ENCODE assay signal across 8 cellular contexts in the genomic region with DNA sequence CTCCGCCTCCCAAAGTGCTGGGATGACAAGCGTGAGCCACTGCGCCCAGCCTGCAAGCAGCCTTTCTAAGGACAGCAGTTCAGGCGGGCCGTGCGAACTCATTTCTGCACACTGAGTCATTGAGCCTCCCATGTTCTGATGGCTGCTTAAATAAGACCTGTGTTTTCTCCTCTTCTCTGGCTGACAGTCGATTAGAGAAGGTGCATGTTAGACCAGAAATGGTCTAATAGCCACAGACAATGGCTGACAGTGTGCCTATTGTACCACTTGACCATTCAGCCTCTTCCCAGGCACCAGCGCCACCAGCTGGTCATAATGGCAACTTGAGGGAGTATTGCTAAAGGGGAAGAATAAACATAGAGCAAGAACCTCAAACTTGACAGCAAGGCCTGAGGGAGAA. TPM values are rescaled to one million over a fixed set of nuclear protein-coding genes. Genes with fewer than 3 reads are reported as not detected.
DNase-seq lines count a peak whose midpoint lies in the region; ATAC-seq, FAIRE-seq and TF ChIP-seq lines count a peak whose summit lies in the region.

No MANE protein-coding gene starts in this region.

- no peak overlapping the region for H3K4me3 ChIP-seq in left ventricle myocardium inferior

- H3K36me3 Mint-ChIP-seq in activated CD8-positive, alpha-beta T cell treated with anti-CD3 and anti-CD28 coated beads for 36 hours (ENCODE audit: low read depth) = no peaks in the 10 kb centered on the region

- peak; percentile 48 for ATAC-seq in activated CD8-positive, alpha-beta T cell treated with anti-CD3 and anti-CD28 coated beads for 36 hours
- ATAC-seq in HG03571 (IDR thresholded peaks at IDR 0.05; ENCODE audit: unreplicated experiment) = no peak

- CTCF ChIA-PET in activated CD8-positive, alpha-beta T cell treated with anti-CD3 and anti-CD28 coated beads for 36 hours (lab: Charles Lee) = interaction anchor here (0.7 to 9.2 kb wide), 9 partner anchors 9 to 159 kb away, joined by 3 to 176 read pairs (median 5); a partner anchor contains a TSS

- TF ChIP-seq CTCF in activated CD8-positive, alpha-beta T cell treated with anti-CD3 and anti-CD28 coated beads for 36 hours (IDR thresholded peaks at IDR 0.05) = peak; percentile 49
- peak; percentile 71 for TF ChIP-seq CTCF in left ventricle myocardium inferior (IDR thresholded peaks at IDR 0.05; ENCODE audit: borderline replicate concordance)

- peaks cover 12% of the 10 kb centered on the region for H3K4me1 Mint-ChIP-seq in activated CD8-positive, alpha-beta T cell treated with anti-CD3 and anti-CD28 coated beads for 36 hours (ENCODE audit: low read depth)

- H3K27ac Mint-ChIP-seq in activated CD8-positive, alpha-beta T cell treated with anti-CD3 and anti-CD28 coated beads for 36 hours = no peak overlapping the region

- no peaks in the 10 kb centered on the region for H3K4me1 ChIP-seq in left ventricle myocardium inferior

- no peak overlapping the region for H3K27ac ChIP-seq in left ventricle myocardium inferior (replicated peaks)

- POLR2A ChIA-PET in activated CD8-positive, alpha-beta T cell treated with anti-CD3 and anti-CD28 coated beads for 36 hours (lab: Charles Lee) = no interaction called here

- FAIRE-seq in GM19239 (lab: Jason Lieb, UNC) = peak; percentile 31

- no peaks in the 10 kb centered on the region for H3K27me3 Mint-ChIP-seq in activated CD8-positive, alpha-beta T cell treated with anti-CD3 and anti-CD28 coated beads for 36 hours

- intact Hi-C loops in activated CD8-positive, alpha-beta T cell treated with anti-CD3 and anti-CD28 coated beads for 36 hours (cut with micrococcal nuclease) = no loop called here
- intact Hi-C loops in left ventricle myocardium inferior (cut with micrococcal nuclease) = loop anchor here (10.0 kb wide), 1 partner anchor 158 kb away; a partner anchor contains a TSS

- no peak overlapping the region for H3K4me3 Mint-ChIP-seq in activated CD8-positive, alpha-beta T cell treated with anti-CD3 and anti-CD28 coated beads for 36 hours

- peak; percentile 80 for DNase-seq in COLO829 (ENCODE audit: low spot score)
- DNase-seq in GM19239 (ENCODE audit: insufficient read length, low spot score) = peak; percentile 29
- DNase-seq in NCI-H1092 treated with DMSO at 0.1 percent for 48 hours (lab: John Stamatoyannopoulos, UW) = peak; percentile 62
- DNase-seq in activated CD8-positive, alpha-beta T cell treated with anti-CD3 and anti-CD28 coated beads for 36 hours = peak; percentile 67
- peak; percentile 47 for DNase-seq in left ventricle myocardium inferior
- DNase-seq in stimulated activated CD4-positive, alpha-beta T cell treated with anti-CD3 and anti-CD28 coated beads, Interleukin-12 subunit alpha, Interleukin-12 subunit beta, amount 100 ng/mL, for 48 hours (ENCODE audit: low read depth in 2 of 3, low spot score in 1 of 3) = peak; percentile 8 to 26 (median 13)
- DNase-seq in NCI-H446 treated with DMSO at 0.1 percent for 48 hours (lab: John Stamatoyannopoulos, UW) = no peak

- H3K9me3 Mint-ChIP-seq in activated CD8-positive, alpha-beta T cell treated with anti-CD3 and anti-CD28 coated beads for 36 hours = no peaks in the 10 kb centered on the region

- no peaks in the 10 kb centered on the region for H3K36me3 ChIP-seq in left ventricle myocardium inferior

- H3K27me3 ChIP-seq in left ventricle myocardium inferior (ENCODE audit: low read depth) = peaks cover 2% of the 10 kb centered on the region

- no peaks in the 10 kb centered on the region for H3K9me3 ChIP-seq in left ventricle myocardium inferior (replicated peaks)

RNA-seq across cellular contexts. Expression of a gene that starts 6.2 kb away (rescaled TPM):
- total RNA-seq in activated CD8-positive, alpha-beta T cell treated with anti-CD3 and anti-CD28 coated beads for 36 hours = not detected
- not detected for total RNA-seq in left ventricle myocardium inferior

RNA-seq across cellular contexts. Expression of a gene that starts 7.0 kb away (rescaled TPM):
- total RNA-seq in activated CD8-positive, alpha-beta T cell treated with anti-CD3 and anti-CD28 coated beads for 36 hours = not detected
- total RNA-seq in left ventricle myocardium inferior = not detected

RNA-seq across cellular contexts. Expression of a gene that starts 25.2 kb away (rescaled TPM):
- 10 to 100 TPM; 14.3 to 16.8 TPM for total RNA-seq in activated CD8-positive, alpha-beta T cell treated with anti-CD3 and anti-CD28 coated beads for 36 hours
- 5.2 TPM for total RNA-seq in left ventricle myocardium inferior

RNA-seq across cellular contexts. Expression of a gene that starts 44.4 kb away (rescaled TPM):
- total RNA-seq in activated CD8-positive, alpha-beta T cell treated with anti-CD3 and anti-CD28 coated beads for 36 hours = not detected
- total RNA-seq in left ventricle myocardium inferior = not detected
